ENCODE assay signal across 9 cellular contexts in the genomic region with DNA sequence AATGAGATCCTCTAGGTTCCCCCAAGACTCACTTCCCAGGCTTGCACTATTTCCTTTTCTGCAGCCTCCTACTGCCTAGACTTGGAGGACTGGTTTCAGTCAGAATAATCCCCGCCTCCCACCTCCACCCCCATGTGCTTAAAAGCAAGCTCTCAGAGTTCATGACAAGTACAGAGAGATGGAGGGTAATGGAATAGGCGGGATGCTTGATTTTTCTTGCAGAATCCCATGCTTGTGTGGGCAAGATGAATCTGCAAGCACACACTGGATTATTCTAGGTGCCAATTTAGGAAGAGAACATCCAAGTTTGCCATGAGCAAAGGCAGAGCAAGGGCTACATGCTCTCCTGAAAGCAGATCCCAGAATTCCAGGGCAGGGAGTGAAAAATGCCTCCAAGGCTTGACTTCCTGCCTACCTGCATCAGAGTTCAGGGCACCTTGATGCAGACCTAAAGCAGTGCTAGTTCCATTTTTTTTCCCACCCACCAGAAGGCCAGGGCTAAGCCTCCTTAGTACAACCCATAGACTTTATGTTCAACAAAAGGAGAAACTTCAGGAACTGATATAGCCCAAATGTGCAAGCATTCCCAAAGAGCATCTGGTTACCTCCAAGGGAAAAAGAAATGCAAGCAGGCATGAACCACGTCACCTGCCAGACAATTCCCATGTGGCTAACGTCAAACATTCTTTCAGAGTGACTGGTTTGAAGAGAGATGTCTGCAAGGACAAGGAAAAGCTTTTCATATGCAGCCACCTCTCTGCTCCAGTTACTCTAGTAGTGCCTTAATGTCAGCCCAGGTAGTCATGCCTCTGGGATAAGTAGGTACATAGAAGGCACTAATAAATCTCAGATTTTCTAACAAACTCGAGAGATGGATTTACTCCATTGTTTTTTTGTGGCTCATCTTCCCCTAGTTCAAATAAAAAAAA.
DNase-seq lines count a peak whose midpoint lies in the region; TF ChIP-seq lines count a peak whose summit lies in the region.
"Had no signal": no experiment of that assay in that cellular context is flagged by ENCODE, and none has a peak within 500 bp of the region (broad histone marks: within the 10 kb centered on the region; RNA-seq: fewer than 3 reads in every experiment).

No MANE protein-coding gene starts in this region.

- intact Hi-C loops in dorsolateral prefrontal cortex (cut with DNase I) (loop anchor here (5.0 to 10.0 kb wide), 5 partner anchors 48 to 98 kb away; partner anchors contain the start of genes IFNK (in 1 of the 2) and MOB3B (in 1 of the 2)), posterior vena cava (cut with DNase I) (no loop called here)

- H3K27me3 ChIP-seq in dorsolateral prefrontal cortex = no peaks in the 10 kb centered on the region

- H3K27ac ChIP-seq in dorsolateral prefrontal cortex = peak overlapping the region; percentile 84 to 100 (median 95)

- peak overlapping the region in 1 of 59 donors; percentile 8 for H3K4me3 ChIP-seq in dorsolateral prefrontal cortex

- no peak for TF ChIP-seq CTCF in dorsolateral prefrontal cortex (IDR thresholded peaks at IDR 0.05 in 54 of 56, conservative IDR thresholded peaks at IDR 0.05 in 2 of 56; ENCODE audit: low read depth in 1 of 56, partially characterized antibody in 56 of 56)

- DNase-seq in DMS79 treated with DMSO at 0.1 percent for 48 hours (lab: John Stamatoyannopoulos, UW) (peak; percentile 85), NCI-H187 (lab: John Stamatoyannopoulos, UW) (peak; percentile 72 to 82), dorsolateral prefrontal cortex (peak in 6 of 10 donors; percentile 7 to 64 (median 52)), non-pigmented ciliary epithelial cell (ENCODE audit: low read depth) (peak; percentile 45), globus pallidus (ENCODE audit: low spot score) (no peak), posterior vena cava (ENCODE audit: low spot score) (no peak), GOT3 (lab: John Stamatoyannopoulos, UW) (no peak)
- DNase-seq in activated CD4-positive, alpha-beta T cell treated with anti-CD3 and anti-CD28 coated beads for 48 hours = no peak
- DNase-seq: stimulated activated CD4-positive, alpha-beta T cell treated with anti-CD3 and anti-CD28 coated beads, Interleukin-4, amount 100 ng/mL, for 24 hours had no signal

Comparison
In these comparisons a context has a peak if more than half of its experiments do, and no peak if none do; other contexts are left out.
1. DNase-seq: peak in DMS79 treated with DMSO at 0.1 percent for 48 hours (single experiment), NCI-H187 (2 of 2), dorsolateral prefrontal cortex (6 of 10) and non-pigmented ciliary epithelial cell (single experiment); none in globus pallidus (single experiment), activated CD4-positive, alpha-beta T cell treated with anti-CD3 and anti-CD28 coated beads for 48 hours (single experiment), posterior vena cava (single experiment) and GOT3 (single experiment).
2. intact Hi-C loops: an anchor here in dorsolateral prefrontal cortex (5.0 to 10.0 kb wide); none called in posterior vena cava.